8 cellular contexts compared by ENCODE assay signal in genomic region chrX:130330706-130331105, GRCh38. TPM values are rescaled to one million over a fixed set of nuclear protein-coding genes. Genes with fewer than 3 reads are reported as not detected.
DNase-seq lines count a peak whose midpoint lies in the region; ATAC-seq and TF ChIP-seq lines count a peak whose summit lies in the region.

No MANE protein-coding gene starts in this region.

- H3K9me3 Mint-ChIP-seq in activated T-cell treated with anti-CD3 and anti-CD28 coated beads, Interleukin-2, amount 50 U/mL, for 72 hours, result no peaks in the 10 kb centered on the region

- peak; percentile 90 for ATAC-seq in GM19035 (IDR thresholded peaks at IDR 0.05; ENCODE audit: unreplicated experiment)
- peak in 1 of 2 donors; percentile 64 for ATAC-seq in activated T-cell treated with anti-CD3 and anti-CD28 coated beads, Interleukin-2, amount 50 U/mL, for 72 hours (replicated peaks in 1 of 2)

- TF ChIP-seq CTCF in retinal pigment epithelial cell (conservative IDR thresholded peaks at IDR 0.05; ENCODE audit: low read depth, low read length), result peak; percentile 61

- no peaks in the 10 kb centered on the region for H3K36me3 Mint-ChIP-seq in activated T-cell treated with anti-CD3 and anti-CD28 coated beads, Interleukin-2, amount 50 U/mL, for 72 hours (ENCODE audit: insufficient read depth in 2 of 2)

- peaks cover 5% of the 10 kb centered on the region for H3K4me1 Mint-ChIP-seq in activated T-cell treated with anti-CD3 and anti-CD28 coated beads, Interleukin-2, amount 50 U/mL, for 72 hours (ENCODE audit: low read depth)

- DNase-seq in COLO668 (lab: John Stamatoyannopoulos, UW; ENCODE audit: unreplicated experiment) (peak; percentile 58), HT-29 (ENCODE audit: low spot score) (peak; percentile 81), NOMO-1 treated with DMSO at 0.1 percent for 48 hours (lab: John Stamatoyannopoulos, UW; ENCODE audit: unreplicated experiment) (peak; percentile 28), head of caudate nucleus (peak; percentile 14 to 71 (median 49)), retinal pigment epithelial cell (ENCODE audit: low read depth) (peak; percentile 1), CD1c-positive myeloid dendritic cell (ENCODE audit: extremely low spot score) (no peak)
- DNase-seq in activated T-cell treated with anti-CD3 and anti-CD28 coated beads, Interleukin-2, amount 50 U/mL, for 72 hours, result peak; percentile 28 to 41

- peaks cover 39% of the 10 kb centered on the region for H3K27me3 Mint-ChIP-seq in activated T-cell treated with anti-CD3 and anti-CD28 coated beads, Interleukin-2, amount 50 U/mL, for 72 hours (ENCODE audit: low read depth)

- no peak overlapping the region for H3K4me3 Mint-ChIP-seq in activated T-cell treated with anti-CD3 and anti-CD28 coated beads, Interleukin-2, amount 50 U/mL, for 72 hours

- H3K27ac Mint-ChIP-seq in activated T-cell treated with anti-CD3 and anti-CD28 coated beads, Interleukin-2, amount 50 U/mL, for 72 hours, result no peak overlapping the region

- H3K4me3 ChIP-seq in retinal pigment epithelial cell (ENCODE audit: low read length), result no peak overlapping the region

- intact Hi-C loops in head of caudate nucleus (cut with DNase I), result no loop called here

RNA-seq across cellular contexts. Expression of gene SLC25A14, which starts 9.0 kb away (rescaled TPM):
- total RNA-seq in HT-29 (2014; rRNA removed; shearing (Covaris generic)), result 9.0 and 9.3 TPM in 2 replicates
- 10 to 100 TPM; 14.2 to 14.3 TPM for total RNA-seq in activated T-cell treated with anti-CD3 and anti-CD28 coated beads, Interleukin-2, amount 50 U/mL, for 72 hours

RNA-seq across cellular contexts. Expression of gene GPR119, which starts 54.8 kb away (rescaled TPM):
- total RNA-seq in HT-29 (2014; rRNA removed; shearing (Covaris generic)), result not detected in 2 replicates
- not detected for total RNA-seq in activated T-cell treated with anti-CD3 and anti-CD28 coated beads, Interleukin-2, amount 50 U/mL, for 72 hours
